Comparison of ENCODE assay signal across 13 cellular contexts in the genomic region with DNA sequence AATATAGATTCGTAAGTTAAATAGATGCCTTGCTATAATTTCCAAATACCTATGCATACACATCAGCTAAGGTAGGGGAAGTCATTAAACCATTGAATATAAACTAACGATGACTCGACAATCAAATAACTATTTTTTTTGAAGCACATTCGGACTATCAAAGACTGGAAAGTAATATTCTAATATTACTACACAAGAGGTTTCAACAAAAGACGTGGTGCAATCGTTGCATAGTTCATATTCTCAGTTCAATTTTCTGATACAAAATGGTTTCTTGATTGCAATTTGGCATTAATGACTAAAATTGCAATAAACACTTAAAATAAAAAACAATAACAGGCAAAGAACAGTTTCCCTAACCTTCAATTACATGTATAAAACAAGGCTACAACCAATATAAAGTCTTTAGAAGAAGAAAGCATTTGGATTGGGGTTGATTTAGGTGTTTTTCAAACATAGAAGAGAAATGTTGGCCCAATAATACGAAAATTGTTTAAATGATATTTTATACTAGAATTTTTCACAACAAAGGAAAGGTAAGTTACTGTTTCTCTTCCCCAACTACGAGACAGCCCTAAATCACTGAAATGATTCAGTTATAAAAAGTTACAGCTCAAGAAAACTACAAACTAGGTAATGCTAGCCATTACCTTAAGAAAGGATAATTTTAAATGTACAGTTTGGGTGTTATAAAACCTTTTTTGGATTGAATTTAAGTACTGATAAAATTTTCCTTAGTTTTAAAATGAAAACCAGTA. TPM values are rescaled to one million over a fixed set of nuclear protein-coding genes. Genes with fewer than 3 reads are reported as not detected.
DNase-seq lines count a peak whose midpoint lies in the region; ATAC-seq, FAIRE-seq and TF ChIP-seq lines count a peak whose summit lies in the region.
"Had no signal": no experiment of that assay in that cellular context is flagged by ENCODE, and none has a peak within 500 bp of the region (broad histone marks: within the 10 kb centered on the region; RNA-seq: fewer than 3 reads in every experiment).

No MANE protein-coding gene starts in this region.

- H3K9me2 ChIP-seq in neural cell (ENCODE audit: insufficient read depth, low read length), result no peaks in the 10 kb centered on the region

- no peak for ATAC-seq in HG03521 (IDR thresholded peaks at IDR 0.05; ENCODE audit: unreplicated experiment)
- ATAC-seq: A549 had no signal

- H2AFZ ChIP-seq in endothelial cell of umbilical vein (ENCODE audit: low read depth, low read length) (no peak overlapping the region), neural cell (ENCODE audit: low read depth, low read length) (no peak overlapping the region)

- peaks cover 0 to 4% of the 10 kb centered on the region in 2 experiments for H3K36me3 ChIP-seq in endothelial cell of umbilical vein (ENCODE audit: control insufficient read depth in 2 of 2, extremely low read depth in 1 of 2, insufficient read depth in 2 of 2, low read length in 2 of 2)
- H3K36me3 ChIP-seq in neural cell (ENCODE audit: insufficient read depth, low read length), result no peaks in the 10 kb centered on the region
- no peaks in the 10 kb centered on the region for H3K36me3 ChIP-seq in urinary bladder (ENCODE audit: insufficient read depth)

- no peaks in the 10 kb centered on the region for H4K20me1 ChIP-seq in endothelial cell of umbilical vein (replicated peaks; ENCODE audit: control insufficient read depth, extremely low read depth, insufficient read depth, low read length)
- H4K20me1 ChIP-seq in neural cell (ENCODE audit: insufficient read depth), result no peaks in the 10 kb centered on the region

- CTCF ChIA-PET in endothelial cell of umbilical vein (lab: Charles Lee), result interaction anchor here (1.1 to 5.3 kb wide), 8 partner anchors 9 to 443 kb away, joined by 3 to 52 read pairs (median 14); no protein-coding TSS in a partner anchor

- no peaks in the 10 kb centered on the region for H3K9me1 ChIP-seq in endothelial cell of umbilical vein (replicated peaks; ENCODE audit: control insufficient read depth, extremely low read depth, insufficient read depth, low read length)

- no peak for TF ChIP-seq EP300 in neural cell (conservative IDR thresholded peaks at IDR 0.05; ENCODE audit: poor library complexity, severe bottlenecking)

- TF ChIP-seq CTCF in endothelial cell of umbilical vein (IDR thresholded peaks at IDR 0.05; ENCODE audit: extremely low read depth in 1 of 2, insufficient read depth in 1 of 2, low read depth in 1 of 2, low read length in 2 of 2) (no peak), neural cell (IDR thresholded peaks at IDR 0.05; ENCODE audit: poor library complexity, severe bottlenecking) (no peak)

- H3K27me3 ChIP-seq in endothelial cell of umbilical vein (ENCODE audit: control insufficient read depth in 2 of 2, insufficient read depth in 2 of 2, low read length in 2 of 2) (no peaks in the 10 kb centered on the region), neural cell (ENCODE audit: insufficient read depth, low read depth, low read length) (no peaks in the 10 kb centered on the region)

- no TSS peak for BruUV-seq in endothelial cell of umbilical vein (replicated peaks; lab: Mats Ljungman, UMichigan)

- DNase-seq in NCI-H345 treated with DMSO at 0.1 percent for 48 hours (lab: John Stamatoyannopoulos, UW; ENCODE audit: unreplicated experiment) (peak; percentile 27), NCI-H345 (lab: John Stamatoyannopoulos, UW) (no peak), endothelial cell of umbilical vein (ENCODE audit: low read depth, low spot score) (peak; percentile 67), DMS 273 treated with DMSO at 0.1 percent for 48 hours (lab: John Stamatoyannopoulos, UW) (no peak)
- DNase-seq in stimulated activated CD4-positive, alpha-beta T cell treated with anti-CD3 and anti-CD28 coated beads, Interleukin-2, amount 100 ng/mL, for 48 hours, result no peak
- DNase-seq: activated CD4-positive, CD25-positive, alpha-beta regulatory T cell treated with anti-CD3 and anti-CD28 coated beads, Interleukin-2, amount 50 U/mL, for 72 hours; activated gamma-delta T cell; DND-41; effector CD8-positive, alpha-beta T cell had no signal

- intact Hi-C loops in endothelial cell of umbilical vein (cut with micrococcal nuclease), result loop anchor here (2.0 kb wide), 1 partner anchor 376 kb away; no protein-coding TSS in a partner anchor

- POLR2A ChIA-PET in endothelial cell of umbilical vein (lab: Charles Lee), result interaction anchor here (0.6 kb wide), 1 partner anchor 67 kb away, joined by 3 read pairs; no protein-coding TSS in a partner anchor

- peak overlapping the region; percentile 71 for H3K27ac ChIP-seq in endothelial cell of umbilical vein (ENCODE audit: insufficient read depth, low read depth, low read length)
- peak overlapping the region; percentile 99 for H3K27ac ChIP-seq in neural cell (ENCODE audit: low read length)
- H3K27ac ChIP-seq in urinary bladder (ENCODE audit: low read depth), result peak overlapping the region; percentile 83
- H3K27ac ChIP-seq: A549 had no signal

- no peak for FAIRE-seq in endothelial cell of umbilical vein (lab: Jason Lieb, UNC)
- FAIRE-seq: A549 had no signal

- TF ChIP-seq RAD21 in neural cell (conservative IDR thresholded peaks at IDR 0.05), result no peak

- WGBS in urinary bladder, result 25% methylated on average over 8 of the region's 8 CpGs

- H3K9me3 ChIP-seq in endothelial cell of umbilical vein (replicated peaks; ENCODE audit: control insufficient read depth, insufficient read depth, low read length), result no peaks in the 10 kb centered on the region
- no peaks in the 10 kb centered on the region for H3K9me3 ChIP-seq in neural cell (ENCODE audit: low read length)
- H3K9me3 ChIP-seq: A549 had no signal

- H3K9ac ChIP-seq in endothelial cell of umbilical vein (replicated peaks; ENCODE audit: extremely low read depth, insufficient read depth, low read length) (peak overlapping the region; percentile 91), neural cell (ENCODE audit: low read length) (peak overlapping the region; percentile 93)

- H3K4me2 ChIP-seq in endothelial cell of umbilical vein (ENCODE audit: insufficient read depth, low read length) (peak overlapping the region; percentile 98), neural cell (ENCODE audit: low read length) (peak overlapping the region; percentile 47)
- H3K4me2 ChIP-seq: A549 had no signal

- peak overlapping the region in 2 of 3 experiments; percentile 69 to 96 for H3K4me3 ChIP-seq in endothelial cell of umbilical vein (replicated peaks in 1 of 3; ENCODE audit: insufficient read depth in 1 of 3, low read depth in 1 of 3, low read length in 3 of 3)
- H3K4me3 ChIP-seq in neural cell (ENCODE audit: low read length), result peak overlapping the region; percentile 71
- no peak overlapping the region for H3K4me3 ChIP-seq in urinary bladder (ENCODE audit: low read depth, low read length)
- H3K4me3 ChIP-seq: A549 had no signal

- dilution Hi-C loops in endothelial cell of umbilical vein (cut with MboI; ENCODE audit: extremely low pct_ligation_motif_present, low sequenced_read_pairs), result no loop called here

- peaks cover 9% of the 10 kb centered on the region for H3F3A ChIP-seq in neural cell (ENCODE audit: insufficient read depth, low read length, poor library complexity, severe bottlenecking)

- peaks cover 73% of the 10 kb centered on the region for H3K79me2 ChIP-seq in endothelial cell of umbilical vein (ENCODE audit: control insufficient read depth, insufficient read depth, low read length)
- H3K79me2 ChIP-seq in neural cell (replicated peaks; ENCODE audit: insufficient read depth, low read length), result peaks cover 81% of the 10 kb centered on the region

- no peak for TF ChIP-seq POLR2A in endothelial cell of umbilical vein (IDR thresholded peaks at IDR 0.05; ENCODE audit: low read depth, low read length)

- H3K4me1 ChIP-seq in endothelial cell of umbilical vein (ENCODE audit: control insufficient read depth, extremely low read depth, insufficient read depth, low read length), result peaks cover 57% of the 10 kb centered on the region
- no peaks in the 10 kb centered on the region for H3K4me1 ChIP-seq in urinary bladder (ENCODE audit: insufficient read depth)

TF ChIP-seq in endothelial cell of umbilical vein, 7 proteins besides CTCF, POLR2A, EP300 and RAD21 (continues in another document):
- no peak for TF ChIP-seq EZH2 (IDR thresholded peaks at IDR 0.05; ENCODE audit: borderline replicate concordance, low read depth, low read length, severe bottlenecking)
- no peak for TF ChIP-seq JUN (IDR thresholded peaks at IDR 0.05; ENCODE audit: borderline replicate concordance, insufficient read depth, insufficient read length, low read depth)
- no peak for TF ChIP-seq POLR2AphosphoS5 (IDR thresholded peaks at IDR 0.05; ENCODE audit: insufficient read depth, low read depth, low read length)
- no peak for TF ChIP-seq MAX (IDR thresholded peaks at IDR 0.05; ENCODE audit: insufficient read depth, insufficient read length)
- no peak for TF ChIP-seq MYC (IDR thresholded peaks at IDR 0.05; ENCODE audit: low read depth, low read length)

TF ChIP-seq in neural cell, 6 proteins besides CTCF, POLR2A, EP300 and RAD21 (continues in another document):
- TF ChIP-seq MXI1 (conservative IDR thresholded peaks at IDR 0.05; ENCODE audit: poor library complexity, severe bottlenecking) (no peak), EZH2 (IDR thresholded peaks at IDR 0.05; ENCODE audit: borderline replicate concordance, insufficient read depth, low read length, poor library complexity, severe bottlenecking) (no peak)

RNA-seq across cellular contexts. Expression of gene BLID, which starts 17.6 kb away (rescaled TPM):
- total RNA-seq in endothelial cell of umbilical vein (2.4 and 3.5 TPM in 2 replicates), urinary bladder (15.6 TPM)
- polyA plus RNA-seq in endothelial cell of umbilical vein (0.12 TPM in 1 of 2 replicates, not detected in the other), neural cell (not detected in 2 replicates), urinary bladder (not detected)
- polyA plus RNA-seq in endothelial cell of umbilical vein (2011; cell fraction: cytosol; rRNA removed), result not detected in 2 replicates
- 0.84 and 0.93 TPM in 2 replicates for polyA plus RNA-seq in endothelial cell of umbilical vein (2011; cell fraction: nucleus; rRNA removed)
- polyA plus RNA-seq in endothelial cell of umbilical vein (2012), result 0.21 TPM in 1 of 2 replicates, not detected in the other
- polyA minus RNA-seq in endothelial cell of umbilical vein (3.8 and 4.3 TPM in 2 replicates), neural cell (not detected in 2 replicates)
- not detected for polyA minus RNA-seq in endothelial cell of umbilical vein (2011; cell fraction: cytosol; rRNA and poly(A)+ RNA removed)
- polyA minus RNA-seq in endothelial cell of umbilical vein (2011; cell fraction: nucleus; rRNA and poly(A)+ RNA removed), result 8.1 and 24.4 TPM in 2 replicates

Comparison
In these comparisons a context has a peak if more than half of its experiments do, and no peak if none do; other contexts are left out.
1. DNase-seq: peak in NCI-H345 treated with DMSO at 0.1 percent for 48 hours (single experiment) and endothelial cell of umbilical vein (single experiment); none in NCI-H345 (single experiment), stimulated activated CD4-positive, alpha-beta T cell treated with anti-CD3 and anti-CD28 coated beads, Interleukin-2, amount 100 ng/mL, for 48 hours (0 of 2) and DMS 273 treated with DMSO at 0.1 percent for 48 hours (single experiment).
2. Peak in every context shown above with its lines, with median percentiles within 50 percentile points of each other: H3K27ac ChIP-seq.